In the genomic region with DNA sequence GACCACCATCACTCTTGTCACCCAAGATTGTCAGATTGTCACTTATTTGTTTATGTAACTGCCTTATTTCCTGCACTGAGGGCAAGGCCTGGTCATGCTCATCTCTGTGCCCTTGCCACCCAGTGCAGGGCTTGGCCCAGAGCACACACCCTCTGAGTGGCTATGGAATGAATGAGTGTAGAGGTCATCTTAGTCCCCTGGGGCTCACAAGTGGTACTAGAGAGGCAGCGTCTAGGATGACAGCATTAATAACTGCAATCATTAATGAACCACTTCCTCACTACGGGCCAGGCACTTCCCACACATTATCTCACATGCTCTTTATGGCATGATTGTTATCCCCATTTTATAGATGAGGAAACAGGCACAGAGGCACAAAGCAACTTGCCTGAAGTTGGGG, we compare ENCODE assay signal across 17 cellular contexts.
DNase-seq lines count a peak whose midpoint lies in the region; ATAC-seq, FAIRE-seq and TF ChIP-seq lines count a peak whose summit lies in the region.
"Had no signal": no experiment of that assay in that cellular context is flagged by ENCODE, and none has a peak within 500 bp of the region (broad histone marks: within the 10 kb centered on the region; RNA-seq: fewer than 3 reads in every experiment).

No MANE protein-coding gene starts in this region.

- peaks cover 3 to 13% of the 10 kb centered on the region in 2 experiments; a peak in 2 of 5 replicates for H3K27me3 ChIP-seq in K562 (ENCODE audit: control insufficient read depth in 2 of 2, insufficient read depth in 2 of 2, low read length in 2 of 2)

- no peak for FAIRE-seq in K562 (lab: Jason Lieb, UNC)
- FAIRE-seq: frontal cortex had no signal

- no peak overlapping the region for H3K9ac ChIP-seq in K562 (ENCODE audit: insufficient read depth in 1 of 2, low read depth in 2 of 2, low read length in 2 of 2)

- ATAC-seq in HG03442 (IDR thresholded peaks at IDR 0.05; ENCODE audit: unreplicated experiment) (peak; percentile 46), K562 (no peak), GM21786 (IDR thresholded peaks at IDR 0.05; ENCODE audit: unreplicated experiment) (no peak)
- no peak for ATAC-seq in activated CD4-positive, alpha-beta T cell treated with anti-CD3 and anti-CD28 coated beads for 36 hours
- ATAC-seq: activated CD8-positive, alpha-beta memory T cell treated with anti-CD3 and anti-CD28 coated beads, Interleukin-2, amount 10 ng/mL, durations not matched to agents 7 days and 5 days; stimulated activated naive CD8-positive, alpha-beta T cell treated with anti-CD3 and anti-CD28 coated beads, Interleukin-15, amount 100 ng/mL, for 72 hours had no signal

- no peaks in the 10 kb centered on the region; the same call in 1 of the 2 replicates for H4K20me1 ChIP-seq in K562 (replicated peaks; ENCODE audit: control insufficient read depth, insufficient read depth, low read length)

- H3K4me1 ChIP-seq in K562 (replicated peaks in 1 of 2; ENCODE audit: control insufficient read depth in 2 of 2, insufficient read depth in 2 of 2, low read length in 2 of 2) = no peaks in the 10 kb centered on the region

- no peaks in the 10 kb centered on the region for H3K36me3 ChIP-seq in K562 (ENCODE audit: control insufficient read depth, insufficient read depth, low read length)

- no peaks in the 10 kb centered on the region for H3K9me3 Mint-ChIP-seq in activated CD4-positive, alpha-beta T cell treated with anti-CD3 and anti-CD28 coated beads for 36 hours (ENCODE audit: low read depth)
- H3K9me3 Mint-ChIP-seq: immature natural killer cell; stimulated activated naive CD8-positive, alpha-beta T cell treated with anti-CD3 and anti-CD28 coated beads, Interleukin-15, amount 100 ng/mL, for 72 hours had no signal

- H2AFZ ChIP-seq in K562 (ENCODE audit: low read depth, low read length) = no peak overlapping the region

- H3K4me1 Mint-ChIP-seq in activated CD4-positive, alpha-beta T cell treated with anti-CD3 and anti-CD28 coated beads for 36 hours = no peaks in the 10 kb centered on the region
- H3K4me1 Mint-ChIP-seq: activated CD8-positive, alpha-beta memory T cell treated with anti-CD3 and anti-CD28 coated beads, Interleukin-2, amount 10 ng/mL, durations not matched to agents 7 days and 5 days; immature natural killer cell; stimulated activated naive CD8-positive, alpha-beta T cell treated with anti-CD3 and anti-CD28 coated beads, Interleukin-15, amount 100 ng/mL, for 72 hours had no signal

- no peak for TF ChIP-seq RAD21 in K562 (CRISPR knock-in tag; conservative IDR thresholded peaks at IDR 0.05 in 1 of 2, IDR thresholded peaks at IDR 0.05 in 1 of 2)

- CTCF ChIA-PET in K562 (lab: Yijun Ruan, JAX; ENCODE audit: low intra/inter-chr PET ratio) = no interaction called here
- CTCF ChIA-PET in activated CD4-positive, alpha-beta T cell treated with anti-CD3 and anti-CD28 coated beads for 36 hours (lab: Charles Lee) = no interaction called here

- POLR2A ChIA-PET in K562 (lab: Yijun Ruan, JAX) = interaction anchor here (1.4 kb wide), 1 partner anchor 13 kb away, joined by 4 read pairs; no protein-coding TSS in a partner anchor
- POLR2A ChIA-PET in activated CD4-positive, alpha-beta T cell treated with anti-CD3 and anti-CD28 coated beads for 36 hours (lab: Charles Lee) = no interaction called here

- WGBS in K562 (ENCODE audit: insufficient coverage, low coverage, missing lambda C conversion rate) = 7% methylated on average over 2 of the region's 2 CpGs

- no peaks in the 10 kb centered on the region for H3K36me3 Mint-ChIP-seq in activated CD4-positive, alpha-beta T cell treated with anti-CD3 and anti-CD28 coated beads for 36 hours (ENCODE audit: low read depth)
- H3K36me3 Mint-ChIP-seq: activated CD8-positive, alpha-beta memory T cell treated with anti-CD3 and anti-CD28 coated beads, Interleukin-2, amount 10 ng/mL, durations not matched to agents 7 days and 5 days; immature natural killer cell had no signal

- in situ Hi-C loops in K562 (cut with MboI) = no loop called here

- H3K9me3 ChIP-seq in K562 (replicated peaks; ENCODE audit: control insufficient read depth, insufficient read depth, low read depth, low read length) = no peaks in the 10 kb centered on the region

- BruUV-seq in K562 (replicated peaks; lab: Mats Ljungman, UMichigan) = no TSS peak

- TF ChIP-seq CTCF in K562 (IDR thresholded peaks at IDR 0.05 in 2 of 3, conservative IDR thresholded peaks at IDR 0.05 in 1 of 3; ENCODE audit: insufficient read depth in 2 of 3, low read depth in 1 of 3, low read length in 3 of 3) = no peak

- H3K4me3 Mint-ChIP-seq in activated CD4-positive, alpha-beta T cell treated with anti-CD3 and anti-CD28 coated beads for 36 hours = no peak overlapping the region
- H3K4me3 Mint-ChIP-seq: activated CD8-positive, alpha-beta memory T cell treated with anti-CD3 and anti-CD28 coated beads, Interleukin-2, amount 10 ng/mL, durations not matched to agents 7 days and 5 days; immature natural killer cell; stimulated activated naive CD8-positive, alpha-beta T cell treated with anti-CD3 and anti-CD28 coated beads, Interleukin-15, amount 100 ng/mL, for 72 hours had no signal

- H3K79me2 ChIP-seq in K562 (ENCODE audit: control insufficient read depth, insufficient read depth, low read length) = no peaks in the 10 kb centered on the region

- DNase-seq in activated effector memory CD4-positive, alpha-beta T cell treated with anti-CD3 and anti-CD28 coated beads, Interleukin-2, amount 50 U/mL, for 16 hours = peak; percentile 37
- DNase-seq in activated effector memory CD4-positive, alpha-beta T cell treated with Interleukin-2 at 50 U/mL for 16 hours = no peak
- DNase-seq in K562 (ENCODE audit: extremely low read depth in 1 of 4, low spot score in 3 of 4) = no peak
- no peak for DNase-seq in activated CD4-positive, alpha-beta T cell treated with anti-CD3 and anti-CD28 coated beads for 36 hours
- no peak for DNase-seq in central memory CD4-positive, alpha-beta T cell
- no peak for DNase-seq in activated CD4-positive, alpha-beta T cell treated with anti-CD3 and anti-CD28 coated beads for 4 hours
- DNase-seq: activated CD8-positive, alpha-beta memory T cell treated with anti-CD3 and anti-CD28 coated beads, Interleukin-2, amount 10 ng/mL, durations not matched to agents 7 days and 5 days; activated naive CD4-positive, alpha-beta T cell treated with anti-CD3 and anti-CD28 coated beads, Interleukin-2, amount 50 U/mL, for 16 hours; effector memory CD4-positive, alpha-beta T cell; immature natural killer cell; midbrain; nucleus accumbens; stimulated activated naive CD8-positive, alpha-beta T cell treated with anti-CD3 and anti-CD28 coated beads, Interleukin-15, amount 100 ng/mL, for 72 hours had no signal

- no peak overlapping the region for H3K4me2 ChIP-seq in K562 (ENCODE audit: insufficient read depth, low read length)

- H3K27ac Mint-ChIP-seq in activated CD4-positive, alpha-beta T cell treated with anti-CD3 and anti-CD28 coated beads for 36 hours = no peak overlapping the region
- H3K27ac Mint-ChIP-seq: activated CD8-positive, alpha-beta memory T cell treated with anti-CD3 and anti-CD28 coated beads, Interleukin-2, amount 10 ng/mL, durations not matched to agents 7 days and 5 days; immature natural killer cell; stimulated activated naive CD8-positive, alpha-beta T cell treated with anti-CD3 and anti-CD28 coated beads, Interleukin-15, amount 100 ng/mL, for 72 hours had no signal

- H3K9me1 ChIP-seq in K562 (ENCODE audit: control insufficient read depth, insufficient read depth, low read length) = no peaks in the 10 kb centered on the region

- intact Hi-C loops in K562 (cut with micrococcal nuclease) = no loop called here
- intact Hi-C loops in activated CD4-positive, alpha-beta T cell treated with anti-CD3 and anti-CD28 coated beads for 36 hours (cut with DNase I, micrococcal nuclease) = no loop called here

- no peak overlapping the region for H3K4me3 ChIP-seq in K562

- TF ChIP-seq POLR2A in K562 (conservative IDR thresholded peaks at IDR 0.05) = no peak

- no peaks in the 10 kb centered on the region for H3K27me3 Mint-ChIP-seq in activated CD4-positive, alpha-beta T cell treated with anti-CD3 and anti-CD28 coated beads for 36 hours
- H3K27me3 Mint-ChIP-seq: stimulated activated naive CD8-positive, alpha-beta T cell treated with anti-CD3 and anti-CD28 coated beads, Interleukin-15, amount 100 ng/mL, for 72 hours had no signal

- no peak for TF ChIP-seq EP300 in K562 (IDR thresholded peaks at IDR 0.05; ENCODE audit: low read length)

- H3K27ac ChIP-seq in K562 (ENCODE audit: extremely low read depth, low read depth, low read length) = no peak overlapping the region
- H3K27ac ChIP-seq: VCaP had no signal

TF ChIP-seq in K562, 482 proteins besides CTCF, POLR2A, EP300 and RAD21:
- TF ChIP-seq SPI1 (IDR thresholded peaks at IDR 0.05; ENCODE audit: borderline replicate concordance, low read depth, low read length) = peak; percentile 18; the same call in 1 of the 2 replicates
- TF ChIP-seq SAFB2 (IDR thresholded peaks at IDR 0.05; ENCODE audit: borderline replicate concordance, low read depth, low read length, severe bottlenecking) = no peak
